In the genomic region with DNA sequence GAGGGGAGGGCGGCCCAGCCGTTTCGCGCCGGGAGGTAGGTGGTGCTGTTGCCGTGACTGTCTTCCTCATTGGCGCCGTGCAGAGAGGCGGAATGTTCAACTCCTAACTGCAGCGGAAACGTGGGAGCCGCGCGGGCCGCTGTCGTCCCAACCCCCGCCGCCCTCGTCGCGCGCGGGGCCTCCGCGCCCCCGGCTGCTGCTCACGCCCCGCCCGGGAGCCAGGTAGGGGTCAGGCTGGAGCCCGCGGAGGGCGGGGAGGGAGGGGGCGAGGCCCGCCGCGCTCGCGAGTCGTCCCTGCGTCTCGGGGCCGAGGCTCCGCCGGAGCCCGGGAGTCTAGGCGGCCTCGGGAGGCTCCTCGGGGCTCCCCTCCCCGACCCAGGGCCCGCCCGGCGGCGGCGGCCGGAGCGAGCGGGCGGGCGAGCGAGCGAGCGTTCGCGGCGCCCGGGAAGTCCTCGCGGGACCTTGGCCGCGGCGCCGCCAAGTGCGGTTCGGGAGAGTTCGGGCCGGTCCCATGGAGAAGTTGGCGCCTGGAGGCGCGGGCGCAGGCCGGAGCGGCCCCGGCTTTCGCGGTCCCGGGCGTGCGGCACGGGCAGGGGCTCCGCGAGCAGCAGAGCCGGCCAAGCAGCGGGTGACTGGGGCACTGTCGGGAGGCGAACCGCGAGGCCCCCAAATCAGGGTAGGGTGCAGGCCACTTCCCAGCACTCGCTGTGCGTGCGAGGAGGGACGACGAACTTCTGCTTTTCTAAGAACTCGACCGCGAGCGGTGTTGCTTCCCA, we compare ENCODE assay signal across 1 cellular context.
A peak's percentile ranks its signal among the peaks of the same experiment; 100 is the strongest.
TF ChIP-seq lines count a peak whose summit lies in the region.

A gene (plus strand): TSS at position 66 of the 776 bp plus-strand sequence. CDS start 15,186 bp downstream, outside the sequence.

TF ChIP-seq in HepG2, 621 proteins besides CTCF, POLR2A, EP300 and RAD21 (continued from another document and continues in another):
- TF ChIP-seq, protein P1, sequence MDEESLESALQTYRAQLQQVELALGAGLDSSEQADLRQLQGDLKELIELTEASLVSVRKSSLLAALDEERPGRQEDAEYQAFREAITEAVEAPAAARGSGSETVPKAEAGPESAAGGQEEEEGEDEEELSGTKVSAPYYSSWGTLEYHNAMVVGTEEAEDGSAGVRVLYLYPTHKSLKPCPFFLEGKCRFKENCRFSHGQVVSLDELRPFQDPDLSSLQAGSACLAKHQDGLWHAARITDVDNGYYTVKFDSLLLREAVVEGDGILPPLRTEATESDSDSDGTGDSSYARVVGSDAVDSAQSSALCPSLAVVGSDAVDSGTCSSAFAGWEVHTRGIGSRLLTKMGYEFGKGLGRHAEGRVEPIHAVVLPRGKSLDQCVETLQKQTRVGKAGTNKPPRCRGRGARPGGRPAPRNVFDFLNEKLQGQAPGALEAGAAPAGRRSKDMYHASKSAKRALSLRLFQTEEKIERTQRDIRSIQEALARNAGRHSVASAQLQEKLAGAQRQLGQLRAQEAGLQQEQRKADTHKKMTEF (CRISPR knock-in tag; IDR thresholded peaks at IDR 0.05) = 0 out of 2 replicates have a peak, but pooled peaks have one; percentile 15
- TF ChIP-seq ZNF326 (CRISPR knock-in tag; IDR thresholded peaks at IDR 0.05; ENCODE audit: borderline replicate concordance) (no peak), ZNF501 (CRISPR knock-in tag; IDR thresholded peaks at IDR 0.05) (peak; percentile 66; the same call in 1 of the 2 replicates), RARA (CRISPR knock-in tag; IDR thresholded peaks at IDR 0.05) (no peak), ZNF619 (CRISPR knock-in tag; IDR thresholded peaks at IDR 0.05) (0 out of 2 replicates have a peak, but pooled peaks have one; percentile 47), DPF2 (CRISPR knock-in tag; IDR thresholded peaks at IDR 0.05; ENCODE audit: borderline replicate concordance, low read depth) (no peak), FOXO1 (CRISPR knock-in tag; IDR thresholded peaks at IDR 0.05) (peak; percentile 23; the same call in 1 of the 2 replicates), MAF1 (CRISPR knock-in tag; IDR thresholded peaks at IDR 0.05; ENCODE audit: borderline replicate concordance) (no peak), REXO4 (CRISPR knock-in tag; IDR thresholded peaks at IDR 0.05; ENCODE audit: borderline replicate concordance) (0 out of 2 replicates have a peak, but pooled peaks have one; percentile 19), ZNF772 (CRISPR knock-in tag; IDR thresholded peaks at IDR 0.05) (peak; percentile 11; the same call in 1 of the 2 replicates), MAFG (CRISPR knock-in tag; IDR thresholded peaks at IDR 0.05) (no peak), MXD4 (CRISPR knock-in tag; IDR thresholded peaks at IDR 0.05) (peak; percentile 87), FOSL2 (CRISPR knock-in tag; IDR thresholded peaks at IDR 0.05) (0 out of 2 replicates have a peak, but pooled peaks have one; percentile 9), MXI1 (IDR thresholded peaks at IDR 0.05; ENCODE audit: borderline replicate concordance, low read depth, low read length) (0 out of 3 replicates have a peak, but pooled peaks have one; percentile 22), SP1 (IDR thresholded peaks at IDR 0.05) (no peak), SP1 (CRISPR knock-in tag; IDR thresholded peaks at IDR 0.05) (peak; percentile 32; the same call in 1 of the 2 replicates), MIER3 (CRISPR knock-in tag; IDR thresholded peaks at IDR 0.05; ENCODE audit: borderline replicate concordance) (no peak), ZNF225 (CRISPR knock-in tag; IDR thresholded peaks at IDR 0.05) (peak; percentile 28; the same call in 1 of the 2 replicates), CCDC6 (CRISPR knock-in tag; IDR thresholded peaks at IDR 0.05) (0 out of 2 replicates have a peak, but pooled peaks have one; percentile 66), ZNF441 (CRISPR knock-in tag; IDR thresholded peaks at IDR 0.05; ENCODE audit: borderline replicate concordance) (peak; percentile 97), TEAD3 (CRISPR knock-in tag; optimal IDR thresholded peaks at IDR 0.05; ENCODE audit: borderline replicate concordance) (peak; percentile 33), POLR2G (IDR thresholded peaks at IDR 0.05; ENCODE audit: low read depth, low read length) (peak; percentile 64), HOXA3 (CRISPR knock-in tag; IDR thresholded peaks at IDR 0.05) (peak; percentile 17; the same call in 1 of the 2 replicates)
- TF ChIP-seq, protein P2, sequence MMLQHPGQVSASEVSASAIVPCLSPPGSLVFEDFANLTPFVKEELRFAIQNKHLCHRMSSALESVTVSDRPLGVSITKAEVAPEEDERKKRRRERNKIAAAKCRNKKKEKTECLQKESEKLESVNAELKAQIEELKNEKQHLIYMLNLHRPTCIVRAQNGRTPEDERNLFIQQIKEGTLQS (CRISPR knock-in tag; IDR thresholded peaks at IDR 0.05) = no peak
- TF ChIP-seq, protein P3, sequence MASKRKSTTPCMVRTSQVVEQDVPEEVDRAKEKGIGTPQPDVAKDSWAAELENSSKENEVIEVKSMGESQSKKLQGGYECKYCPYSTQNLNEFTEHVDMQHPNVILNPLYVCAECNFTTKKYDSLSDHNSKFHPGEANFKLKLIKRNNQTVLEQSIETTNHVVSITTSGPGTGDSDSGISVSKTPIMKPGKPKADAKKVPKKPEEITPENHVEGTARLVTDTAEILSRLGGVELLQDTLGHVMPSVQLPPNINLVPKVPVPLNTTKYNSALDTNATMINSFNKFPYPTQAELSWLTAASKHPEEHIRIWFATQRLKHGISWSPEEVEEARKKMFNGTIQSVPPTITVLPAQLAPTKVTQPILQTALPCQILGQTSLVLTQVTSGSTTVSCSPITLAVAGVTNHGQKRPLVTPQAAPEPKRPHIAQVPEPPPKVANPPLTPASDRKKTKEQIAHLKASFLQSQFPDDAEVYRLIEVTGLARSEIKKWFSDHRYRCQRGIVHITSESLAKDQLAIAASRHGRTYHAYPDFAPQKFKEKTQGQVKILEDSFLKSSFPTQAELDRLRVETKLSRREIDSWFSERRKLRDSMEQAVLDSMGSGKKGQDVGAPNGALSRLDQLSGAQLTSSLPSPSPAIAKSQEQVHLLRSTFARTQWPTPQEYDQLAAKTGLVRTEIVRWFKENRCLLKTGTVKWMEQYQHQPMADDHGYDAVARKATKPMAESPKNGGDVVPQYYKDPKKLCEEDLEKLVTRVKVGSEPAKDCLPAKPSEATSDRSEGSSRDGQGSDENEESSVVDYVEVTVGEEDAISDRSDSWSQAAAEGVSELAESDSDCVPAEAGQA (IDR thresholded peaks at IDR 0.05; ENCODE audit: low read depth) = no peak
- TF ChIP-seq, protein P3 (CRISPR knock-in tag; IDR thresholded peaks at IDR 0.05; ENCODE audit: borderline replicate concordance) = no peak
- TF ChIP-seq, protein P4, sequence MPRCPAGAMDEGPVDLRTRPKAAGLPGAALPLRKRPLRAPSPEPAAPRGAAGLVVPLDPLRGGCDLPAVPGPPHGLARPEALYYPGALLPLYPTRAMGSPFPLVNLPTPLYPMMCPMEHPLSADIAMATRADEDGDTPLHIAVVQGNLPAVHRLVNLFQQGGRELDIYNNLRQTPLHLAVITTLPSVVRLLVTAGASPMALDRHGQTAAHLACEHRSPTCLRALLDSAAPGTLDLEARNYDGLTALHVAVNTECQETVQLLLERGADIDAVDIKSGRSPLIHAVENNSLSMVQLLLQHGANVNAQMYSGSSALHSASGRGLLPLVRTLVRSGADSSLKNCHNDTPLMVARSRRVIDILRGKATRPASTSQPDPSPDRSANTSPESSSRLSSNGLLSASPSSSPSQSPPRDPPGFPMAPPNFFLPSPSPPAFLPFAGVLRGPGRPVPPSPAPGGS (CRISPR knock-in tag; IDR thresholded peaks at IDR 0.05) = 0 out of 2 replicates have a peak, but pooled peaks have one; percentile 3
- TF ChIP-seq, protein P5, sequence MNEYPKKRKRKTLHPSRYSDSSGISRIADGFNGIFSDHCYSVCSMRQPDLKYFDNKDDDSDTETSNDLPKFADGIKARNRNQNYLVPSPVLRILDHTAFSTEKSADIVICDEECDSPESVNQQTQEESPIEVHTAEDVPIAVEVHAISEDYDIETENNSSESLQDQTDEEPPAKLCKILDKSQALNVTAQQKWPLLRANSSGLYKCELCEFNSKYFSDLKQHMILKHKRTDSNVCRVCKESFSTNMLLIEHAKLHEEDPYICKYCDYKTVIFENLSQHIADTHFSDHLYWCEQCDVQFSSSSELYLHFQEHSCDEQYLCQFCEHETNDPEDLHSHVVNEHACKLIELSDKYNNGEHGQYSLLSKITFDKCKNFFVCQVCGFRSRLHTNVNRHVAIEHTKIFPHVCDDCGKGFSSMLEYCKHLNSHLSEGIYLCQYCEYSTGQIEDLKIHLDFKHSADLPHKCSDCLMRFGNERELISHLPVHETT (CRISPR knock-in tag; conservative IDR thresholded peaks at IDR 0.05) = peak; percentile 17; the same call in 1 of the 2 replicates
- TF ChIP-seq, protein P6, sequence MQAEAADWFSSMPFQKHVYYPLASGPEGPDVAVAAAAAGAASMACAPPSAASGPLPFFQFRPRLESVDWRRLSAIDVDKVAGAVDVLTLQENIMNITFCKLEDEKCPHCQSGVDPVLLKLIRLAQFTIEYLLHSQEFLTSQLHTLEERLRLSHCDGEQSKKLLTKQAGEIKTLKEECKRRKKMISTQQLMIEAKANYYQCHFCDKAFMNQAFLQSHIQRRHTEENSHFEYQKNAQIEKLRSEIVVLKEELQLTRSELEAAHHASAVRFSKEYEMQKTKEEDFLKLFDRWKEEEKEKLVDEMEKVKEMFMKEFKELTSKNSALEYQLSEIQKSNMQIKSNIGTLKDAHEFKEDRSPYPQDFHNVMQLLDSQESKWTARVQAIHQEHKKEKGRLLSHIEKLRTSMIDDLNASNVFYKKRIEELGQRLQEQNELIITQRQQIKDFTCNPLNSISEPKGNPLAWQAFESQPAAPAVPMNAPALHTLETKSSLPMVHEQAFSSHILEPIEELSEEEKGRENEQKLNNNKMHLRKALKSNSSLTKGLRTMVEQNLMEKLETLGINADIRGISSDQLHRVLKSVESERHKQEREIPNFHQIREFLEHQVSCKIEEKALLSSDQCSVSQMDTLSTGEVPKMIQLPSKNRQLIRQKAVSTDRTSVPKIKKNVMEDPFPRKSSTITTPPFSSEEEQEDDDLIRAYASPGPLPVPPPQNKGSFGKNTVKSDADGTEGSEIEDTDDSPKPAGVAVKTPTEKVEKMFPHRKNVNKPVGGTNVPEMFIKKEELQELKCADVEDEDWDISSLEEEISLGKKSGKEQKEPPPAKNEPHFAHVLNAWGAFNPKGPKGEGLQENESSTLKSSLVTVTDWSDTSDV (CRISPR knock-in tag; IDR thresholded peaks at IDR 0.05) = peak; percentile 78
- TF ChIP-seq, protein P7, sequence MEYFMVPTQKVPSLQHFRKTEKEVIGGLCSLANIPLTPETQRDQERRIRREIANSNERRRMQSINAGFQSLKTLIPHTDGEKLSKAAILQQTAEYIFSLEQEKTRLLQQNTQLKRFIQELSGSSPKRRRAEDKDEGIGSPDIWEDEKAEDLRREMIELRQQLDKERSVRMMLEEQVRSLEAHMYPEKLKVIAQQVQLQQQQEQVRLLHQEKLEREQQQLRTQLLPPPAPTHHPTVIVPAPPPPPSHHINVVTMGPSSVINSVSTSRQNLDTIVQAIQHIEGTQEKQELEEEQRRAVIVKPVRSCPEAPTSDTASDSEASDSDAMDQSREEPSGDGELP (IDR thresholded peaks at IDR 0.05; ENCODE audit: borderline replicate concordance, low read depth) = no peak
- TF ChIP-seq, protein P8, sequence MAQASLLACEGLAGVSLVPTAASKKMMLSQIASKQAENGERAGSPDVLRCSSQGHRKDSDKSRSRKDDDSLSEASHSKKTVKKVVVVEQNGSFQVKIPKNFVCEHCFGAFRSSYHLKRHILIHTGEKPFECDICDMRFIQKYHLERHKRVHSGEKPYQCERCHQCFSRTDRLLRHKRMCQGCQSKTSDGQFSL (CRISPR knock-in tag; IDR thresholded peaks at IDR 0.05) = peak; percentile 54; the same call in 1 of the 2 replicates
- TF ChIP-seq, protein P9, sequence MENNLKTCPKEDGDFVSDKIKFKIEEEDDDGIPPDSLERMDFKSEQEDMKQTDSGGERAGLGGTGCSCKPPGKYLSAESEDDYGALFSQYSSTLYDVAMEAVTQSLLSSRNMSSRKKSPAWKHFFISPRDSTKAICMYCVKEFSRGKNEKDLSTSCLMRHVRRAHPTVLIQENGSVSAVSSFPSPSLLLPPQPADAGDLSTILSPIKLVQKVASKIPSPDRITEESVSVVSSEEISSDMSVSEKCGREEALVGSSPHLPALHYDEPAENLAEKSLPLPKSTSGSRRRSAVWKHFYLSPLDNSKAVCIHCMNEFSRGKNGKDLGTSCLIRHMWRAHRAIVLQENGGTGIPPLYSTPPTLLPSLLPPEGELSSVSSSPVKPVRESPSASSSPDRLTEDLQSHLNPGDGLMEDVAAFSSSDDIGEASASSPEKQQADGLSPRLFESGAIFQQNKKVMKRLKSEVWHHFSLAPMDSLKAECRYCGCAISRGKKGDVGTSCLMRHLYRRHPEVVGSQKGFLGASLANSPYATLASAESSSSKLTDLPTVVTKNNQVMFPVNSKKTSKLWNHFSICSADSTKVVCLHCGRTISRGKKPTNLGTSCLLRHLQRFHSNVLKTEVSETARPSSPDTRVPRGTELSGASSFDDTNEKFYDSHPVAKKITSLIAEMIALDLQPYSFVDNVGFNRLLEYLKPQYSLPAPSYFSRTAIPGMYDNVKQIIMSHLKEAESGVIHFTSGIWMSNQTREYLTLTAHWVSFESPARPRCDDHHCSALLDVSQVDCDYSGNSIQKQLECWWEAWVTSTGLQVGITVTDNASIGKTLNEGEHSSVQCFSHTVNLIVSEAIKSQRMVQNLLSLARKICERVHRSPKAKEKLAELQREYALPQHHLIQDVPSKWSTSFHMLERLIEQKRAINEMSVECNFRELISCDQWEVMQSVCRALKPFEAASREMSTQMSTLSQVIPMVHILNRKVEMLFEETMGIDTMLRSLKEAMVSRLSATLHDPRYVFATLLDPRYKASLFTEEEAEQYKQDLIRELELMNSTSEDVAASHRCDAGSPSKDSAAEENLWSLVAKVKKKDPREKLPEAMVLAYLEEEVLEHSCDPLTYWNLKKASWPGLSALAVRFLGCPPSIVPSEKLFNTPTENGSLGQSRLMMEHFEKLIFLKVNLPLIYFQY (CRISPR knock-in tag; IDR thresholded peaks at IDR 0.05; ENCODE audit: borderline replicate concordance) = no peak
